ENCODE assay signal across 8 cellular contexts in genomic region chr1:187755536-187755935, GRCh38.
"Had no signal": no experiment of that assay in that cellular context is flagged by ENCODE, and none has a peak within 500 bp of the region (broad histone marks: within the 10 kb centered on the region; RNA-seq: fewer than 3 reads in every experiment).

No MANE protein-coding gene starts in this region.

- H3K4me3 ChIP-seq: GM23248, HAP-1 had no signal

- H3K9me3 ChIP-seq: HAP-1 had no signal

- H3K36me3 ChIP-seq: HAP-1 had no signal

- DNase-seq: GM23248, GOT3, H7, HFFc6, IMR-90 had no signal

- H3K9ac ChIP-seq: GM23248 had no signal

- H3K4me1 ChIP-seq: HAP-1 had no signal

- H2AFZ ChIP-seq: GM23248 had no signal

- H3K27ac ChIP-seq: GM23248, HL-60 had no signal

- ATAC-seq: HCT116 had no signal
